24 cellular contexts compared by ENCODE assay signal in the genomic region with DNA sequence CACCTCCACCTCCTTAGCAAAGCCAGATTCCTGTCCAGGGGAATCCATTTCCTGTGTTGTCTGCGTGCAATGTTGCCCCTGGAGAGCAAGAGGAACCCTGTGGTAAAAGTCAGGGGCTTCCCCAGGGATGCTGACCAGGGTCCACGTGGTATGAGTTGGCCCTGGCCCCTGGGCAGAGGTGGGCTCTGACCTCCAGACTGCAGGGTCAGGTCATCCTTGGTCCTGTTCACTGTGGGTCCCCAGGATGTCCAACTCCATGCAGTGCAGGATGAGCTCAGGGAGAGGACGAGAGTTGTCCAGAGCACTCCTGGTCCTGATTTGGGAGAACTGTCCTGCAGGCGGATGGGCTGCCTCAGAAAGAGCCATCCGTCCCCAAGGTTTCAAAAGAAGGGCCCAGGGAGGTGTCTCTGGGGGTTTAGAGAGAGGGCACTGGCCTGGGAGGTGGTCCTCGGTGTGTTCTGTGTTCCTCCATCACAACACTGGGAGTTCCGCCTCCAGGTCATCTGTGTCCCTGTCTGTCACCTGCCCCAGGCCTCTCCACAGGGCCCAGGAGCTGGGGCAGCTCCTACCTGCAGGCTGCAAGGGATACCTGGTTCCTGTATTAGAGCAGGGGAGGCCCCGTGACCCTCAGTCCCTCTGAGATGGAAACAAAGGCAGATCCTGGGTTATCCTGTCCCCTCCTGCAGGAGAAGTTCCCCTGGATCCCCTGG. TPM values are rescaled to one million over a fixed set of nuclear protein-coding genes. Genes with fewer than 3 reads are reported as not detected.
DNase-seq lines count a peak whose midpoint lies in the region; ATAC-seq and TF ChIP-seq lines count a peak whose summit lies in the region.
"Had no signal": no experiment of that assay in that cellular context is flagged by ENCODE, and none has a peak within 500 bp of the region (broad histone marks: within the 10 kb centered on the region; RNA-seq: fewer than 3 reads in every experiment).

No MANE protein-coding gene starts in this region.

- H2BK12ac ChIP-seq in H9 (ENCODE audit: insufficient read length, low read depth, low read length), result no peak overlapping the region

- WGBS in H9 (ENCODE audit: extremely low coverage, insufficient read length, low lambda C conversion rate), result no CpG with 5 or more reads among the region's 8 CpGs
- 71% methylated on average over 7 of the region's 8 CpGs for WGBS in esophagus muscularis mucosa
- no CpG with 5 or more reads among the region's 8 CpGs for WGBS in mesendoderm (ENCODE audit: extremely low coverage, insufficient coverage, low lambda C conversion rate)

- no peaks in the 10 kb centered on the region for H3K23me2 ChIP-seq in H9 (ENCODE audit: insufficient read length, low read depth, low read length, poor library complexity, severe bottlenecking)

- H3K27me3 Mint-ChIP-seq in CD14-positive monocyte (ENCODE audit: low read depth in 3 of 3), result peaks cover 0 to 2% (median 2%) of the 10 kb centered on the region in 3 donors
- peaks cover 2% of the 10 kb centered on the region for H3K27me3 Mint-ChIP-seq in H9 (ENCODE audit: low read depth)
- H3K27me3 Mint-ChIP-seq in type B pancreatic cell, result no peaks in the 10 kb centered on the region

- H3K36me3 Mint-ChIP-seq in CD14-positive monocyte (peaks cover 16 to 19% of the 10 kb centered on the region in 2 donors), H9 (ENCODE audit: insufficient read depth in 1 of 3, low read depth in 3 of 3) (peaks cover 1 to 16% (median 8%) of the 10 kb centered on the region in 3 experiments; a peak in 5 of 7 replicates), type B pancreatic cell (no peaks in the 10 kb centered on the region)
- H3K36me3 Mint-ChIP-seq: CD8-positive, alpha-beta memory T cell; IgD-negative memory B cell had no signal

- H4K5ac ChIP-seq in H9 (ENCODE audit: insufficient read length, low read depth, low read length) (no peak overlapping the region), mesendoderm (ENCODE audit: low read length) (no peak overlapping the region)

- no peaks in the 10 kb centered on the region for H3K36me3 ChIP-seq in esophagus muscularis mucosa
- no peaks in the 10 kb centered on the region for H3K36me3 ChIP-seq in mesendoderm (ENCODE audit: control insufficient read depth, insufficient read depth, low read length)

- H2AK5ac ChIP-seq in H9 (ENCODE audit: insufficient read length, low read length) (no peak overlapping the region), mesendoderm (ENCODE audit: low read length) (no peak overlapping the region)

- H3K4me1 ChIP-seq in H9 (ENCODE audit: insufficient read depth, low read length) (no peaks in the 10 kb centered on the region), esophagus muscularis mucosa (no peaks in the 10 kb centered on the region), mesendoderm (ENCODE audit: control insufficient read depth, low read depth, low read length) (no peaks in the 10 kb centered on the region)

- H3K14ac ChIP-seq in H9 (ENCODE audit: insufficient read depth, low read length), result no peak overlapping the region

- H3K9ac ChIP-seq in H9 (ENCODE audit: extremely low read depth, insufficient read length, low read length) (no peak overlapping the region), mesendoderm (ENCODE audit: low read length) (no peak overlapping the region)
- H3K9ac ChIP-seq: GM23248 had no signal

- H3K4me3 Mint-ChIP-seq in CD14-positive monocyte (no peak overlapping the region), H9 (no peak overlapping the region), type B pancreatic cell (no peak overlapping the region)
- H3K4me3 Mint-ChIP-seq: CD8-positive, alpha-beta memory T cell; IgD-negative memory B cell had no signal

- no peak for TF ChIP-seq EP300 in esophagus muscularis mucosa (IDR thresholded peaks at IDR 0.05)

- H2BK15ac ChIP-seq in H9 (ENCODE audit: low read depth, low read length) (no peak overlapping the region), mesendoderm (replicated peaks; ENCODE audit: low read depth) (no peak overlapping the region)

- DNase-seq in CD14-positive monocyte (ENCODE audit: low spot score) (no peak), H9 (peak; percentile 6), esophagus muscularis mucosa (ENCODE audit: extremely low spot score) (peak; percentile 74), type B pancreatic cell (ENCODE audit: extremely low spot score, unreplicated experiment) (peak; percentile 56), LoVo (ENCODE audit: low spot score) (no peak), mesendoderm (no peak)
- DNase-seq: ACHN; AML-193; CD8-positive, alpha-beta memory T cell; COR-L47; DMS 273 treated with DMSO at 0.1 percent for 48 hours; DMS53; DND-41; EL; GM23248; HCEC 1CT; KG1 had no signal

- H3T11ph ChIP-seq in H9 (ENCODE audit: low read length), result no peak overlapping the region

- H2BK5ac ChIP-seq in H9 (ENCODE audit: insufficient read length, low read length), result no peak overlapping the region
- no peak overlapping the region for H2BK5ac ChIP-seq in mesendoderm (ENCODE audit: low read length)

- H4K20me1 ChIP-seq in H9 (ENCODE audit: control insufficient read depth, insufficient read depth, insufficient read length), result no peaks in the 10 kb centered on the region

- no peaks in the 10 kb centered on the region for H3K79me1 ChIP-seq in H9 (ENCODE audit: insufficient read depth, low read depth, low read length, poor library complexity, severe bottlenecking)
- no peaks in the 10 kb centered on the region for H3K79me1 ChIP-seq in mesendoderm (ENCODE audit: low read length)

- peaks cover 51% of the 10 kb centered on the region for H3K4me1 Mint-ChIP-seq in CD14-positive monocyte
- H3K4me1 Mint-ChIP-seq in H9, result no peaks in the 10 kb centered on the region
- no peaks in the 10 kb centered on the region for H3K4me1 Mint-ChIP-seq in type B pancreatic cell (ENCODE audit: unreplicated experiment)
- H3K4me1 Mint-ChIP-seq: CD8-positive, alpha-beta memory T cell; IgD-negative memory B cell had no signal

- TF ChIP-seq POLR2A in esophagus muscularis mucosa (IDR thresholded peaks at IDR 0.05; ENCODE audit: low read depth), result no peak

- H3K4me2 ChIP-seq in H9 (ENCODE audit: insufficient read depth, insufficient read length, low read length) (no peak overlapping the region), mesendoderm (ENCODE audit: low read length) (no peak overlapping the region)

- no peak for ATAC-seq in HG03442 (IDR thresholded peaks at IDR 0.05; ENCODE audit: unreplicated experiment)
- ATAC-seq: GM12878, HepG2 had no signal

- intact Hi-C loops in CD14-positive monocyte (cut with micrococcal nuclease), result no loop called here
- intact Hi-C loops in esophagus muscularis mucosa (cut with DNase I), result no loop called here

- no peak overlapping the region for H2BK120ac ChIP-seq in H9 (ENCODE audit: low read depth, low read length, poor library complexity, severe bottlenecking)
- H2BK120ac ChIP-seq in mesendoderm (ENCODE audit: low read depth, low read length), result no peak overlapping the region

- TF ChIP-seq CTCF in CD14-positive monocyte (IDR thresholded peaks at IDR 0.05) (no peak), H9 (conservative IDR thresholded peaks at IDR 0.05) (no peak), esophagus muscularis mucosa (IDR thresholded peaks at IDR 0.05) (no peak), type B pancreatic cell (conservative IDR thresholded peaks at IDR 0.05) (no peak)

- H3K4me3 ChIP-seq in esophagus muscularis mucosa (no peak overlapping the region), mesendoderm (ENCODE audit: low read length) (no peak overlapping the region)
- H3K4me3 ChIP-seq: GM12878, GM23248 had no signal

- no peak overlapping the region for H4K8ac ChIP-seq in H9 (replicated peaks; ENCODE audit: insufficient read length, low read depth, low read length)
- H4K8ac ChIP-seq in mesendoderm (ENCODE audit: low read depth, low read length), result no peak overlapping the region

- H3K27me3 ChIP-seq in H9 (ENCODE audit: insufficient read depth, low read length) (no peaks in the 10 kb centered on the region), esophagus muscularis mucosa (peaks cover 0 to 36% (median 0%) of the 10 kb centered on the region in 4 donors), mesendoderm (ENCODE audit: insufficient read depth, low read length, poor library complexity) (no peaks in the 10 kb centered on the region)

- no peak overlapping the region for H2AFZ ChIP-seq in H9 (ENCODE audit: low read length)
- H2AFZ ChIP-seq: GM23248 had no signal

- no peak overlapping the region for H3K56ac ChIP-seq in H9 (ENCODE audit: insufficient read length, low read depth, low read length)
- no peak overlapping the region for H3K56ac ChIP-seq in mesendoderm (ENCODE audit: low read length)

- H3K9me3 ChIP-seq in H9 (ENCODE audit: control insufficient read depth, low read depth, low read length) (peaks cover 65% of the 10 kb centered on the region), esophagus muscularis mucosa (peaks cover 0 to 17% (median 5%) of the 10 kb centered on the region in 4 donors)

- peaks cover 3 to 21% (median 19%) of the 10 kb centered on the region in 7 donors for H3K9me3 Mint-ChIP-seq in CD14-positive monocyte
- peaks cover 91 to 95% of the 10 kb centered on the region in 2 experiments for H3K9me3 Mint-ChIP-seq in H9
- no peaks in the 10 kb centered on the region for H3K9me3 Mint-ChIP-seq in type B pancreatic cell

- H4K91ac ChIP-seq in H9 (ENCODE audit: insufficient read length, low read depth, low read length), result no peak overlapping the region

- H2BK20ac ChIP-seq in H9 (ENCODE audit: low read depth, low read length, poor library complexity, severe bottlenecking), result no peak overlapping the region

- H3K79me2 ChIP-seq in H9 (ENCODE audit: insufficient read depth, low read length) (no peaks in the 10 kb centered on the region), mesendoderm (ENCODE audit: control insufficient read depth, insufficient read depth, low read length) (no peaks in the 10 kb centered on the region)

- peak overlapping the region in 4 of 7 donors; percentile 61 to 95 (median 94) for H3K27ac Mint-ChIP-seq in CD14-positive monocyte
- no peak overlapping the region for H3K27ac Mint-ChIP-seq in H9
- no peak overlapping the region for H3K27ac Mint-ChIP-seq in type B pancreatic cell
- H3K27ac Mint-ChIP-seq: CD8-positive, alpha-beta memory T cell; IgD-negative memory B cell had no signal

- H3K23ac ChIP-seq in H9 (ENCODE audit: insufficient read length, low read depth, low read length), result no peak overlapping the region
- H3K23ac ChIP-seq in mesendoderm (ENCODE audit: low read length), result no peak overlapping the region

- no peak overlapping the region for H3K27ac ChIP-seq in H9 (ENCODE audit: insufficient read length, low read depth, low read length)
- H3K27ac ChIP-seq in esophagus muscularis mucosa (replicated peaks in 1 of 4), result no peak overlapping the region
- H3K27ac ChIP-seq in mesendoderm (ENCODE audit: low read depth, low read length), result no peak overlapping the region
- H3K27ac ChIP-seq: GM23248 had no signal

- H3K18ac ChIP-seq in H9 (ENCODE audit: insufficient read length, low read depth, low read length), result no peak overlapping the region
- no peak overlapping the region for H3K18ac ChIP-seq in mesendoderm (ENCODE audit: low read length)

- H3K4ac ChIP-seq in H9 (ENCODE audit: low read depth, low read length) (no peak overlapping the region), mesendoderm (ENCODE audit: low read depth, low read length) (no peak overlapping the region)

RNA-seq across cellular contexts. Expression of gene CEACAM4, which starts 1.2 kb away (rescaled TPM):
- polyA plus RNA-seq in CD14-positive monocyte, result 10 to 100 TPM; 23.1 to 27.5 TPM
- total RNA-seq in H9 (2021), result not detected in 2 replicates
- total RNA-seq in esophagus muscularis mucosa, result 1 to 10 TPM in 2 of 4 donors, under 1 TPM in 2; 0.46 to 3.3 (median 1.1) TPM
- not detected in 2 replicates for total RNA-seq in type B pancreatic cell (ENCODE audit: low replicate concordance)
- not detected for polyA plus RNA-seq in mesendoderm (2013, experiment 1 of 2)
- polyA plus RNA-seq in mesendoderm (2013, experiment 2 of 2), result not detected
- total RNA-seq: CD8-positive, alpha-beta memory T cell; G401; GM12878; GM23248; H4; HepG2 had no signal
- polyA plus RNA-seq: BJ; CD8-positive, alpha-beta memory T cell; GM12878; GM23248; HepG2; IgD-negative memory B cell had no signal

RNA-seq across cellular contexts. Expression of gene CEACAM21, which starts 52.2 kb away (rescaled TPM):
- polyA plus RNA-seq in CD14-positive monocyte, result 1 to 10 TPM; 4.1 to 6.4 TPM
- total RNA-seq in H9 (2021) (not detected in 2 replicates), esophagus muscularis mucosa (1 to 10 TPM in 1 of 4 donors, under 1 TPM in 1, not detected in 2; 0.83 to 1.8 TPM), type B pancreatic cell (ENCODE audit: low replicate concordance) (not detected in 2 replicates)
- 0.17 TPM for polyA plus RNA-seq in mesendoderm (2013, experiment 1 of 2)
- 0.08 TPM for polyA plus RNA-seq in mesendoderm (2013, experiment 2 of 2)
- total RNA-seq: GM23248, HepG2 had no signal
- polyA plus RNA-seq: BJ, GM23248 had no signal

RNA-seq across cellular contexts. Expression of gene CEACAM7, which starts 59.9 kb away (rescaled TPM):
- not detected for polyA plus RNA-seq in CD14-positive monocyte
- total RNA-seq in H9 (2021), result not detected in 2 replicates
- total RNA-seq in esophagus muscularis mucosa, result 1 to 10 TPM in 1 of 4 donors, under 1 TPM in 1, not detected in 2; 0.83 to 2.1 TPM
- total RNA-seq in type B pancreatic cell (ENCODE audit: low replicate concordance), result 4.4 and 8.0 TPM in 2 replicates
- polyA plus RNA-seq in mesendoderm (2013, experiment 1 of 2), result not detected
- not detected for polyA plus RNA-seq in mesendoderm (2013, experiment 2 of 2)
- total RNA-seq: CD8-positive, alpha-beta memory T cell; G401; GM12878; GM23248; H4; HepG2 had no signal
- polyA plus RNA-seq: BJ; CD8-positive, alpha-beta memory T cell; GM12878; GM23248; HepG2; IgD-negative memory B cell had no signal

Comparison
In these comparisons a context has a peak if more than half of its experiments do, and no peak if none do; other contexts are left out.
1. DNase-seq: peak in H9 (single experiment), esophagus muscularis mucosa (single experiment) and type B pancreatic cell (single experiment); none in CD14-positive monocyte (single experiment), LoVo (single experiment) and mesendoderm (single experiment).
2. H3K27ac Mint-ChIP-seq: peak in CD14-positive monocyte (4 of 7); none in H9 (0 of 3) and type B pancreatic cell (single experiment).